ENCODE assay signal across 8 cellular contexts in the genomic region with DNA sequence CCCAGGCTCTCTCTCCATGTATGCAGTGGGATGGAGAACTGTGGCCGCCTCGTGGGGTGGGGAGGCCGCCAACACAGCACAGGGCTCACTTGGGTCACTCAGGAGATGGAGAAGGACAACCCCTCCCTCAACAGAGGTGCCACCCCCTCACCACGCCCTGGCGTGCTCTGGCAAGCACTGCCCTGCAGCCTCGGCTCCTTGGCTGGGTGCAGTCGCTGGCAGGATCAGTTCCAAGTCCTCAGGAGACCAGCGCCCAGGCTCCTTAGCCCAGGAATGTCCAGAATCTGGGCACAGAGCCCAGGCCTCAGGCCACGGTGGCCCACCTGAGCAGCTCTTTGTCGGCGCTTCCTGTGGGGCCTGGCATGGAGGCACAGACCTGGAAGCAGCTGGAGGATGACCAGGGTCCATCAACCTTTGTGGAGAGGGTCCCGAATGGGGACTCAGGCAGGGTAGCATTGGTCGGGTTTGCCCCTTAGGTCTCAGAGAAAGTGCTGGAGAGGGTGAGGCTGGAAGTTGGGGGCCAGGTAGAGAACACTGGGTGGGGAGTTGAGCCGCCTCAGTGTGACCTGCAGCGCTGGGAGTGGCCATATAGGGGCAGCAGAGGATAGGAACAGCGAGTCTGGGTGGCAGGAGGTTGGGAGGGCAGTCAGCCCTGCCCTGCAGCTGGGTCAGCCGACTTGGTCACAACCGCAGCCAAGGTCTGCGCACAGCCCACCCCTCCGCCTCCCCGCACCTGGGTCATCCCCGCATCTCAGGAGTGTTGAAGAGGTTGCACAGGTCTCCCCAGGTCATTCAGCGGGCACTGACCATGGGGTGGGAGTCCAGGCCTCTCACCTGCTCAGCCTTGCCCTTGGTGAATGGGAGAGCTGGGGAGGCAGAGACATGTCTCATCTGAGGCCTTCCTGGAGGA. TPM values are rescaled to one million over a fixed set of nuclear protein-coding genes. Genes with fewer than 3 reads are reported as not detected.
A peak's percentile ranks its signal among the peaks of the same experiment; 100 is the strongest.
DNase-seq lines count a peak whose midpoint lies in the region; ATAC-seq and TF ChIP-seq lines count a peak whose summit lies in the region.

No MANE protein-coding gene starts in this region.

- peaks cover 3% of the 10 kb centered on the region for H3K4me1 Mint-ChIP-seq in activated naive CD8-positive, alpha-beta T cell treated with anti-CD3 and anti-CD28 coated beads, Interleukin-2, amount 10 ng/mL, durations not matched to agents 7 days and 5 days

- peaks cover 1% of the 10 kb centered on the region for H3K9me3 Mint-ChIP-seq in activated naive CD8-positive, alpha-beta T cell treated with anti-CD3 and anti-CD28 coated beads, Interleukin-2, amount 10 ng/mL, durations not matched to agents 7 days and 5 days

- H3K9ac ChIP-seq in PC-3 (ENCODE audit: low read length) (0 out of 2 replicates have a peak overlapping the region, but pooled peaks have one; percentile 20), rectal smooth muscle tissue (ENCODE audit: low read length) (no peak overlapping the region)

- no peaks in the 10 kb centered on the region for H3K79me2 ChIP-seq in PC-3 (ENCODE audit: low read length)

- H3K36me3 Mint-ChIP-seq in activated naive CD8-positive, alpha-beta T cell treated with anti-CD3 and anti-CD28 coated beads, Interleukin-2, amount 10 ng/mL, durations not matched to agents 7 days and 5 days, result peaks cover 3% of the 10 kb centered on the region

- TF ChIP-seq CTCF in GM20000 (IDR thresholded peaks at IDR 0.05; ENCODE audit: extremely low read depth, missing control alignments), result peak; percentile 61
- TF ChIP-seq CTCF in PC-3 (conservative IDR thresholded peaks at IDR 0.05; ENCODE audit: low read depth, low read length), result peak; percentile 85

- H3K4me1 ChIP-seq in PC-3 (ENCODE audit: insufficient read depth, low read length) (peaks cover 9% of the 10 kb centered on the region), rectal smooth muscle tissue (ENCODE audit: control insufficient read depth, insufficient read depth, low read length) (peaks cover 4% of the 10 kb centered on the region)

- peak overlapping the region; percentile 60 for H3K4me2 ChIP-seq in PC-3 (ENCODE audit: low read length)

- no peak overlapping the region for H3K27ac ChIP-seq in PC-3 (ENCODE audit: low read length)
- no peak overlapping the region for H3K27ac ChIP-seq in rectal smooth muscle tissue (ENCODE audit: low read depth, low read length)

- peak overlapping the region; percentile 72 for H3K27ac Mint-ChIP-seq in activated naive CD8-positive, alpha-beta T cell treated with anti-CD3 and anti-CD28 coated beads, Interleukin-2, amount 10 ng/mL, durations not matched to agents 7 days and 5 days

- H3K9me2 ChIP-seq in PC-3 (replicated peaks; ENCODE audit: low read length), result no peaks in the 10 kb centered on the region

- CTCF ChIA-PET in PC-3 (lab: Charles Lee), result interaction anchor here (0.6 to 1.3 kb wide), 3 partner anchors 11 to 58 kb away, joined by 4 to 9 read pairs (median 6); no protein-coding TSS in a partner anchor

- H3K27me3 Mint-ChIP-seq in activated naive CD8-positive, alpha-beta T cell treated with anti-CD3 and anti-CD28 coated beads, Interleukin-2, amount 10 ng/mL, durations not matched to agents 7 days and 5 days, result no peaks in the 10 kb centered on the region

- H3F3A ChIP-seq in PC-3 (ENCODE audit: low read length, unreplicated experiment), result no peaks in the 10 kb centered on the region

- DNase-seq in Ammon's horn (ENCODE audit: low spot score) (peak; percentile 69), GM20000 (ENCODE audit: low spot score) (peak; percentile 86), PC-3 (peak; percentile 69), left ventricle myocardium superior (peak; percentile 86), NCI-H1694 (lab: John Stamatoyannopoulos, UW) (no peak)
- peak; percentile 77 for DNase-seq in activated naive CD8-positive, alpha-beta T cell treated with anti-CD3 and anti-CD28 coated beads, Interleukin-2, amount 10 ng/mL, durations not matched to agents 7 days and 5 days
- DNase-seq in effector CD4-positive, alpha-beta T cell, result no peak

- H3K4me3 Mint-ChIP-seq in activated naive CD8-positive, alpha-beta T cell treated with anti-CD3 and anti-CD28 coated beads, Interleukin-2, amount 10 ng/mL, durations not matched to agents 7 days and 5 days, result no peak overlapping the region

- H3K36me3 ChIP-seq in PC-3 (ENCODE audit: low read depth, low read length) (no peaks in the 10 kb centered on the region), rectal smooth muscle tissue (ENCODE audit: control insufficient read depth, insufficient read depth, low read length) (no peaks in the 10 kb centered on the region)

- BruUV-seq in PC-3 (replicated peaks; lab: Mats Ljungman, UMichigan), result no TSS peak

- H3K9me3 ChIP-seq in PC-3 (ENCODE audit: low read length), result no peaks in the 10 kb centered on the region

- H3K4me3 ChIP-seq in PC-3 (ENCODE audit: low read length) (no peak overlapping the region), rectal smooth muscle tissue (ENCODE audit: low read length) (peak overlapping the region; percentile 2)

- POLR2A ChIA-PET in PC-3 (lab: Charles Lee; ENCODE audit: unreplicated experiment), result no interaction called here
- POLR2A ChIA-PET in activated naive CD8-positive, alpha-beta T cell treated with anti-CD3 and anti-CD28 coated beads, Interleukin-2, amount 10 ng/mL, durations not matched to agents 7 days and 5 days (lab: Charles Lee), result interaction anchor here (0.9 kb wide), 1 partner anchor 58 kb away, joined by 3 read pairs; no protein-coding TSS in a partner anchor

- peak overlapping the region; percentile 81 for H2AFZ ChIP-seq in PC-3 (ENCODE audit: low read length)

- ATAC-seq in PC-3 (peak; percentile 91), left ventricle myocardium superior (peak; percentile 93)
- ATAC-seq in activated naive CD8-positive, alpha-beta T cell treated with anti-CD3 and anti-CD28 coated beads, Interleukin-2, amount 10 ng/mL, durations not matched to agents 7 days and 5 days (ENCODE audit: low read depth), result peak; percentile 79

- H4K20me1 ChIP-seq in PC-3 (ENCODE audit: low read length), result no peaks in the 10 kb centered on the region

- no peaks in the 10 kb centered on the region for H3K27me3 ChIP-seq in PC-3 (ENCODE audit: low read length)
- no peaks in the 10 kb centered on the region for H3K27me3 ChIP-seq in rectal smooth muscle tissue (ENCODE audit: control insufficient read depth, insufficient read depth, low read length)

- intact Hi-C loops in PC-3 (cut with micrococcal nuclease), result loop anchor here (2.0 kb wide), 1 partner anchor 57 kb away; no protein-coding TSS in a partner anchor
- intact Hi-C loops in left ventricle myocardium superior (cut with micrococcal nuclease), result no loop called here

RNA-seq across cellular contexts. Expression of a gene that starts 8.2 kb away (rescaled TPM):
- 1.3 and 1.6 TPM in 2 replicates for total RNA-seq in PC-3 (2014; rRNA removed)
- 1 to 10 TPM in 1 of 2 experiments, under 1 TPM in 1; 0.94 to 1.2 TPM for total RNA-seq in activated naive CD8-positive, alpha-beta T cell treated with anti-CD3 and anti-CD28 coated beads, Interleukin-2, amount 10 ng/mL, durations not matched to agents 7 days and 5 days
- 3.3 TPM for total RNA-seq in left ventricle myocardium superior

RNA-seq across cellular contexts. Expression of a gene that starts 55.4 kb away (rescaled TPM):
- total RNA-seq in PC-3 (2014; rRNA removed) (0.04 and 0.12 TPM in 2 replicates), left ventricle myocardium superior (19.8 TPM)
- under 1 TPM in 1 of 2 experiments, not detected in 1; 0.11 TPM for total RNA-seq in activated naive CD8-positive, alpha-beta T cell treated with anti-CD3 and anti-CD28 coated beads, Interleukin-2, amount 10 ng/mL, durations not matched to agents 7 days and 5 days

Comparison
In these comparisons a context has a peak if more than half of its experiments do, and no peak if none do; other contexts are left out.
1. DNase-seq: peak in Ammon's horn (single experiment), GM20000 (single experiment), PC-3 (single experiment), activated naive CD8-positive, alpha-beta T cell treated with anti-CD3 and anti-CD28 coated beads, Interleukin-2, amount 10 ng/mL, durations not matched to agents 7 days and 5 days (single experiment) and left ventricle myocardium superior (single experiment); none in effector CD4-positive, alpha-beta T cell (single experiment) and NCI-H1694 (single experiment).
2. RNA of a gene that starts 55.4 kb away (total RNA-seq): 19.8 TPM in left ventricle myocardium superior (single experiment); 0.11 TPM in activated naive CD8-positive, alpha-beta T cell treated with anti-CD3 and anti-CD28 coated beads, Interleukin-2, amount 10 ng/mL, durations not matched to agents 7 days and 5 days and 0.04 to 0.12 TPM in PC-3; every median in the first group is over 10 times any median in the second.
3. Peak in every context shown above with its lines, with median percentiles within 50 percentile points of each other: ATAC-seq.